11 cellular contexts compared by ENCODE assay signal in genomic region chr2:172335731-172336130, GRCh38.
"Had no signal": no experiment of that assay in that cellular context is flagged by ENCODE, and none has a peak within 500 bp of the region (broad histone marks: within the 10 kb centered on the region; RNA-seq: fewer than 3 reads in every experiment).

No MANE protein-coding gene starts in this region.

- DNase-seq: activated CD4-positive, alpha-beta T cell treated with anti-CD3 and anti-CD28 coated beads for 4 hours; activated CD8-positive, alpha-beta memory T cell treated with anti-CD3 and anti-CD28 coated beads, Interleukin-2, amount 50 U/mL, for 4 hours; activated CD8-positive, alpha-beta T cell treated with anti-CD3 and anti-CD28 coated beads for 36 hours; activated T-cell treated with anti-CD3 and anti-CD28 coated beads, Interleukin-2, amount 50 U/mL, for 72 hours; hippocampal formation; occipital lobe; T-helper 1 cell; uterus had no signal

- H3K27ac ChIP-seq: cardiac muscle cell, skin epidermis, uterus had no signal

- H3K27me3 ChIP-seq: uterus had no signal

- H3K4me1 ChIP-seq: uterus had no signal

- H3K36me3 ChIP-seq: cardiac muscle cell, uterus had no signal

- H3K4me3 ChIP-seq: cardiac muscle cell, lung, skin epidermis, uterus had no signal

- ATAC-seq: activated CD8-positive, alpha-beta T cell treated with anti-CD3 and anti-CD28 coated beads for 36 hours; activated T-cell treated with anti-CD3 and anti-CD28 coated beads, Interleukin-2, amount 50 U/mL, for 72 hours had no signal

- H3K9me3 ChIP-seq: uterus had no signal
